In the genomic region with DNA sequence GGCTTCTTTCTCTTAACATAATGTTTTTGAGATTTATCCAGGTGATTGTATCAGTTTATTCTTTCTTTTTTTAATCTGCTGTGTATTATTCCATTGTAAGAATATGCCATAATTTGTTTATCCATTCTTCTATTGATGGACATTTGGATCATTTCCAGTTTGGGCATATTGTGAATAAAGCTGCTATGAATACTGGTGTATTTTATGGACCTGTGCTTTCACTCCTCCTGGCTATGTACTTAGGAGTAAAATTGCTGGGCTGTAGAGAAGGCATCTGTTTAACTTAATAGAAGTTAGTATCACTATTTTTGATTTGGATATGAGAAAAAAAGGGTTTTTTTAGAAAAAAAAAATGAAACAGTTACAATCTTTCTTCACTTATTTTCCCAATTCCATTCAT, we compare ENCODE assay signal across 15 cellular contexts. TPM values are rescaled to one million over a fixed set of nuclear protein-coding genes. Genes with fewer than 3 reads are reported as not detected.
DNase-seq lines count a peak whose midpoint lies in the region; ATAC-seq and TF ChIP-seq lines count a peak whose summit lies in the region.
"Had no signal": no experiment of that assay in that cellular context is flagged by ENCODE, and none has a peak within 500 bp of the region (broad histone marks: within the 10 kb centered on the region; RNA-seq: fewer than 3 reads in every experiment).

No MANE protein-coding gene starts in this region.

- no peak for TF ChIP-seq CTCF in colonic mucosa (IDR thresholded peaks at IDR 0.05)

- H3K9ac ChIP-seq in colonic mucosa (ENCODE audit: low read depth in 2 of 2, low read length in 2 of 2): no peak overlapping the region

- intact Hi-C loops in activated CD4-positive, alpha-beta T cell treated with anti-CD3 and anti-CD28 coated beads, Interleukin-2, amount 10 ng/mL, durations not matched to agents 24 days and 14 days (cut with micrococcal nuclease): loop anchor here (5.0 to 10.0 kb wide), 6 partner anchors 33 to 933 kb away; partner anchors contain the start of genes GEMIN8, OFD1, PRPS2 and TRAPPC2
- intact Hi-C loops in colonic mucosa (cut with DNase I): loop anchor here (10.0 kb wide), 1 partner anchor 390 kb away; no protein-coding TSS in a partner anchor

- H3K4me1 Mint-ChIP-seq in activated CD4-positive, alpha-beta T cell treated with anti-CD3 and anti-CD28 coated beads, Interleukin-2, amount 10 ng/mL, durations not matched to agents 24 days and 14 days: peaks cover 62% of the 10 kb centered on the region
- peaks cover 39% of the 10 kb centered on the region for H3K4me1 Mint-ChIP-seq in stimulated activated memory B cell treated with anti-CD40 and anti-IgM and Interleukin-4, amounts not matched to agents 10 μg/mL and 1 μg/mL and 100 μg/mL, for 72 hours

- no peaks in the 10 kb centered on the region for H3K9me3 ChIP-seq in SJSA1 (replicated peaks)
- no peaks in the 10 kb centered on the region for H3K9me3 ChIP-seq in colonic mucosa
- H3K9me3 ChIP-seq: esophagus muscularis mucosa had no signal

- H3K4me1 ChIP-seq in SJSA1 (replicated peaks) (peaks cover 28% of the 10 kb centered on the region), colonic mucosa (no peaks in the 10 kb centered on the region)

- H3K9me3 Mint-ChIP-seq in activated CD4-positive, alpha-beta T cell treated with anti-CD3 and anti-CD28 coated beads, Interleukin-2, amount 10 ng/mL, durations not matched to agents 24 days and 14 days: no peaks in the 10 kb centered on the region
- no peaks in the 10 kb centered on the region for H3K9me3 Mint-ChIP-seq in stimulated activated memory B cell treated with anti-CD40 and anti-IgM and Interleukin-4, amounts not matched to agents 10 μg/mL and 1 μg/mL and 100 μg/mL, for 72 hours

- H3K36me3 ChIP-seq in SJSA1 (no peaks in the 10 kb centered on the region), colonic mucosa (no peaks in the 10 kb centered on the region)
- H3K36me3 ChIP-seq: esophagus muscularis mucosa had no signal

- DNase-seq in activated CD4-positive, alpha-beta T cell treated with anti-CD3 and anti-CD28 coated beads, Interleukin-2, amount 10 ng/mL, durations not matched to agents 24 days and 14 days: no peak
- DNase-seq in activated CD4-positive, alpha-beta T cell treated with anti-CD3 and anti-CD28 coated beads, Interleukin-2, amount 50 U/mL, for 48 hours: no peak
- no peak for DNase-seq in SJSA1 (ENCODE audit: low read depth in 1 of 2, low spot score in 2 of 2)
- DNase-seq in colonic mucosa: no peak
- no peak for DNase-seq in NCI-H524 treated with DMSO at 0.1 percent for 48 hours (lab: John Stamatoyannopoulos, UW)
- DNase-seq in NCI-H82 (lab: John Stamatoyannopoulos, UW): no peak
- DNase-seq: caudate nucleus, DMS79 treated with DMSO at 0.1 percent for 48 hours, nucleus accumbens, RPMI8226 had no signal

- ATAC-seq in stimulated activated memory B cell treated with anti-CD40 and anti-IgM and Interleukin-4, amounts not matched to agents 10 μg/mL and 1 μg/mL and 100 μg/mL, for 72 hours: no peak
- ATAC-seq in GM18907 (IDR thresholded peaks at IDR 0.05; ENCODE audit: unreplicated experiment): no peak
- ATAC-seq: HCT116 had no signal

- no peaks in the 10 kb centered on the region for H3K27me3 ChIP-seq in SJSA1 (replicated peaks)
- H3K27me3 ChIP-seq in colonic mucosa: no peaks in the 10 kb centered on the region
- H3K27me3 ChIP-seq: esophagus muscularis mucosa had no signal

- H3K36me3 Mint-ChIP-seq in activated CD4-positive, alpha-beta T cell treated with anti-CD3 and anti-CD28 coated beads, Interleukin-2, amount 10 ng/mL, durations not matched to agents 24 days and 14 days (ENCODE audit: low read depth): peaks cover 2% of the 10 kb centered on the region
- no peaks in the 10 kb centered on the region for H3K36me3 Mint-ChIP-seq in stimulated activated memory B cell treated with anti-CD40 and anti-IgM and Interleukin-4, amounts not matched to agents 10 μg/mL and 1 μg/mL and 100 μg/mL, for 72 hours

- H3K27ac Mint-ChIP-seq in activated CD4-positive, alpha-beta T cell treated with anti-CD3 and anti-CD28 coated beads, Interleukin-2, amount 10 ng/mL, durations not matched to agents 24 days and 14 days: peak overlapping the region; percentile 94
- H3K27ac Mint-ChIP-seq in stimulated activated memory B cell treated with anti-CD40 and anti-IgM and Interleukin-4, amounts not matched to agents 10 μg/mL and 1 μg/mL and 100 μg/mL, for 72 hours: peak overlapping the region; percentile 98

- H3K27ac ChIP-seq in SJSA1 (peak overlapping the region; percentile 52; the same call in 1 of the 2 replicates), colonic mucosa (peak overlapping the region; percentile 3)

- H3K4me3 ChIP-seq in SJSA1 (no peak overlapping the region), colonic mucosa (no peak overlapping the region)
- H3K4me3 ChIP-seq: esophagus muscularis mucosa had no signal

- peak overlapping the region; percentile 62 for H3K4me3 Mint-ChIP-seq in activated CD4-positive, alpha-beta T cell treated with anti-CD3 and anti-CD28 coated beads, Interleukin-2, amount 10 ng/mL, durations not matched to agents 24 days and 14 days
- H3K4me3 Mint-ChIP-seq in stimulated activated memory B cell treated with anti-CD40 and anti-IgM and Interleukin-4, amounts not matched to agents 10 μg/mL and 1 μg/mL and 100 μg/mL, for 72 hours: peak overlapping the region; percentile 19

- H3K27me3 Mint-ChIP-seq in activated CD4-positive, alpha-beta T cell treated with anti-CD3 and anti-CD28 coated beads, Interleukin-2, amount 10 ng/mL, durations not matched to agents 24 days and 14 days: no peaks in the 10 kb centered on the region
- H3K27me3 Mint-ChIP-seq in stimulated activated memory B cell treated with anti-CD40 and anti-IgM and Interleukin-4, amounts not matched to agents 10 μg/mL and 1 μg/mL and 100 μg/mL, for 72 hours: no peaks in the 10 kb centered on the region

RNA-seq across cellular contexts. Expression of gene FAM9C, which starts 50.0 kb away (rescaled TPM):
- not detected in 2 replicates for total RNA-seq in activated CD4-positive, alpha-beta T cell treated with anti-CD3 and anti-CD28 coated beads, Interleukin-2, amount 10 ng/mL, durations not matched to agents 24 days and 14 days
- not detected in 2 replicates for total RNA-seq in SJSA1 (2014; rRNA removed; shearing (Covaris generic))
- total RNA-seq in colonic mucosa: not detected
- total RNA-seq: esophagus muscularis mucosa, lower leg skin had no signal
